ENCODE assay signal across 15 cellular contexts in the genomic region with DNA sequence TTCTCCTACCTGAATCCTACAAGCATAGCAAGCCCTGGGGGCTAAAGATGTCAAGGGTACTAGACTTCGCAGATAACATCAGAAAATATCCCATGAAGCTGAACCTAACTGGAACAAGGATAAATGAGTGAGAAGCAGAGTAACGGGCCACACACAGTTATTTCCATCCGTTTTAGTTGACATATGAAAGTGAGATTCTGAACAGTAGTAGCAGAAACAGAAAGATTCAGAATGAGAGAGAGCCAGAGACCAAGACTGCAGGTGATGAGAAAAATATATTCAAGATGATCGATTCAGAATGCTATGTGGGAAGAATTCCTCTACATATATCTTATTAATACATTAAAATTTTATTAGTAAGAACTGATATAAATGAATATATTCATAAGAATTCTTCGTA.
A peak's percentile ranks its signal among the peaks of the same experiment; 100 is the strongest.
DNase-seq lines count a peak whose midpoint lies in the region; ATAC-seq lines count a peak whose summit lies in the region.
"Had no signal": no experiment of that assay in that cellular context is flagged by ENCODE, and none has a peak within 500 bp of the region (broad histone marks: within the 10 kb centered on the region; RNA-seq: fewer than 3 reads in every experiment).

No MANE protein-coding gene starts in this region.

- peaks cover 17% of the 10 kb centered on the region for H3K36me3 Mint-ChIP-seq in activated T-helper 1 cell treated with anti-CD3 and anti-CD28 coated beads, Interleukin-12 subunit alpha, Interleukin-12 subunit beta, Interleukin-2, Interleukin-4 antibody, amounts not matched to agents 30 ng/mL and 10 ng/mL and 1 ng/mL, durations not matched to agents 14 hours and 24 hours and 36 hours (ENCODE audit: low read depth)

- peaks cover 54% of the 10 kb centered on the region for H3K4me1 Mint-ChIP-seq in activated T-helper 1 cell treated with anti-CD3 and anti-CD28 coated beads, Interleukin-12 subunit alpha, Interleukin-12 subunit beta, Interleukin-2, Interleukin-4 antibody, amounts not matched to agents 30 ng/mL and 10 ng/mL and 1 ng/mL, durations not matched to agents 14 hours and 24 hours and 36 hours (ENCODE audit: low read depth)

- DNase-seq in activated T-helper 1 cell treated with anti-CD3 and anti-CD28 coated beads, Interleukin-12 subunit alpha, Interleukin-12 subunit beta, Interleukin-2, Interleukin-4 antibody, amounts not matched to agents 30 ng/mL and 10 ng/mL and 1 ng/mL, durations not matched to agents 14 hours and 24 hours and 36 hours (ENCODE audit: low spot score): no peak
- DNase-seq in HCEC 1CT (no peak), SIG-M5 treated with dmso at 0.1 percent for 504 hours (lab: John Stamatoyannopoulos, UW; ENCODE audit: unreplicated experiment) (no peak), HuH-7 (ENCODE audit: low spot score) (no peak)
- DNase-seq: activated CD4-positive, CD25-positive, alpha-beta regulatory T cell; activated naive CD4-positive, alpha-beta T cell treated with anti-CD3 and anti-CD28 coated beads for 36 hours; CD8-positive, alpha-beta memory T cell; cerebellar nuclear complex; H7; NK-92 treated with Interleukin-12 subunit alpha and Interleukin-12 subunit beta, amount 100 ng/mL, for 24 hours; ovary had no signal

- H3K9me3 Mint-ChIP-seq in activated T-helper 1 cell treated with anti-CD3 and anti-CD28 coated beads, Interleukin-12 subunit alpha, Interleukin-12 subunit beta, Interleukin-2, Interleukin-4 antibody, amounts not matched to agents 30 ng/mL and 10 ng/mL and 1 ng/mL, durations not matched to agents 14 hours and 24 hours and 36 hours: no peaks in the 10 kb centered on the region
- H3K9me3 Mint-ChIP-seq: activated naive CD4-positive, alpha-beta T cell treated with anti-CD3 and anti-CD28 coated beads for 36 hours; CD8-positive, alpha-beta memory T cell; memory B cell had no signal

- intact Hi-C loops in activated T-helper 1 cell treated with anti-CD3 and anti-CD28 coated beads, Interleukin-12 subunit alpha, Interleukin-12 subunit beta, Interleukin-2, Interleukin-4 antibody, amounts not matched to agents 30 ng/mL and 10 ng/mL and 1 ng/mL, durations not matched to agents 14 hours and 24 hours and 36 hours (cut with micrococcal nuclease): loop anchor here (1.0 kb wide), 3 partner anchors 10 to 41 kb away; no protein-coding TSS in a partner anchor

- ATAC-seq in GM18867 (IDR thresholded peaks at IDR 0.05; ENCODE audit: unreplicated experiment) (peak; percentile 96), GM21381 (IDR thresholded peaks at IDR 0.05; ENCODE audit: unreplicated experiment) (peak; percentile 88), HG03039 (IDR thresholded peaks at IDR 0.05; ENCODE audit: unreplicated experiment) (peak; percentile 70)

- H3K27ac Mint-ChIP-seq in activated T-helper 1 cell treated with anti-CD3 and anti-CD28 coated beads, Interleukin-12 subunit alpha, Interleukin-12 subunit beta, Interleukin-2, Interleukin-4 antibody, amounts not matched to agents 30 ng/mL and 10 ng/mL and 1 ng/mL, durations not matched to agents 14 hours and 24 hours and 36 hours: peak overlapping the region; percentile 67
- H3K27ac Mint-ChIP-seq: activated naive CD4-positive, alpha-beta T cell treated with anti-CD3 and anti-CD28 coated beads for 36 hours; memory B cell had no signal

- H3K27me3 Mint-ChIP-seq in activated T-helper 1 cell treated with anti-CD3 and anti-CD28 coated beads, Interleukin-12 subunit alpha, Interleukin-12 subunit beta, Interleukin-2, Interleukin-4 antibody, amounts not matched to agents 30 ng/mL and 10 ng/mL and 1 ng/mL, durations not matched to agents 14 hours and 24 hours and 36 hours (ENCODE audit: insufficient read depth): no peaks in the 10 kb centered on the region
- H3K27me3 Mint-ChIP-seq: CD8-positive, alpha-beta memory T cell; memory B cell had no signal

- H3K4me3 Mint-ChIP-seq in activated T-helper 1 cell treated with anti-CD3 and anti-CD28 coated beads, Interleukin-12 subunit alpha, Interleukin-12 subunit beta, Interleukin-2, Interleukin-4 antibody, amounts not matched to agents 30 ng/mL and 10 ng/mL and 1 ng/mL, durations not matched to agents 14 hours and 24 hours and 36 hours: peak overlapping the region; percentile 3
- H3K4me3 Mint-ChIP-seq: activated naive CD4-positive, alpha-beta T cell treated with anti-CD3 and anti-CD28 coated beads for 36 hours; CD8-positive, alpha-beta memory T cell; memory B cell had no signal
